1 cellular context compared by ENCODE assay signal in the genomic region with DNA sequence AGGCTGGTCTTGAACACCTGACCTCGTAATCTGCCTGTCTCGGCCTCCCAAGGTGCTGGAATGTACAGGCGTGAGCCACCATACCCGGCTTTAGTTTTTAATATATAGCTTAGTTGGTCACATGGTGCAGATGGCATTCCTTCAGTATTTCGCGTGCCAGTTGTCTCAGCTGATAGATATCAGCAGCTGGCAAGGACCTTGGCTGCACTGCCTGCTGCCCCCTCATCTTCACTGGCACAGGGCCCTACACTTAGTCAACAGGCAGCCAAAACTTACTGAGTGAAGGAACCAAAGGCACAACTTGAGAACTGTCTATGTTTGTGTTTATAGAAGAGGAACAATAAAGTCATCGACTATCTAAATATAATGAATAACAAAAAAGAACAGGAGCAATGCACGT.
TF ChIP-seq lines count a peak whose summit lies in the region.

No MANE protein-coding gene starts in this region.

TF ChIP-seq in HepG2, 621 proteins besides CTCF, POLR2A, EP300 and RAD21:
- TF ChIP-seq ZNF569 (CRISPR knock-in tag; IDR thresholded peaks at IDR 0.05; ENCODE audit: borderline replicate concordance) (no peak), RBM22 (optimal IDR thresholded peaks at IDR 0.05; ENCODE audit: low read length) (peak; percentile 53)
